ENCODE assay signal across 15 cellular contexts in the genomic region with DNA sequence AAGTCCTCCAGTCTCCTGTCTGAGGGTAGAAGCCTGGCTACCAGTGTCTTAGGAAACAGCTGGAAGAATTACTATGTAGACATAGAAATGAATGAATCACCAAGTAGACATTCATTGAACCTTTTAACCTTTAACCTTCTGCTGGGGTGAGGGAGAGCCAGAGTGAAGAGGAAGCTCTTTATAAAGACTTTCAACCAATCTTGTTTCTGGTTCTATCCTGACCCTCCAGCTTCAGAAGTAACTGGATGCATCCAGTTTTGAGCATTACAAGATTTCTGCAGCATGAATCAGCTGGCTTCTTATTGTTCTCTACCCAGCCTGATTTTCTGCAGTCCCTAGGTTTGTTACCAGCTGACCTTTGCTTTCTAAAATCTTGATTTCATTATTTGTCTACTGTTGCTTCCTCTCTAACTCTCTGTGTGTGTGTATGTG. TPM values are rescaled to one million over a fixed set of nuclear protein-coding genes. Genes with fewer than 3 reads are reported as not detected.
DNase-seq lines count a peak whose midpoint lies in the region; ATAC-seq and TF ChIP-seq lines count a peak whose summit lies in the region.
"Had no signal": no experiment of that assay in that cellular context is flagged by ENCODE, and none has a peak within 500 bp of the region (broad histone marks: within the 10 kb centered on the region; RNA-seq: fewer than 3 reads in every experiment).

No MANE protein-coding gene starts in this region.

- H3K4me3 ChIP-seq in adipocyte (ENCODE audit: low read length) (no peak overlapping the region), fibroblast of villous mesenchyme (ENCODE audit: low read depth, low read length) (no peak overlapping the region), skeletal muscle satellite cell (ENCODE audit: low read length) (no peak overlapping the region), colonic mucosa (no peak overlapping the region)
- H3K4me3 ChIP-seq: stomach had no signal

- peaks cover 6% of the 10 kb centered on the region for H3K9me3 ChIP-seq in adipocyte (ENCODE audit: control insufficient read depth, low read length)
- H3K9me3 ChIP-seq in skeletal muscle satellite cell (replicated peaks; ENCODE audit: low read length), result no peaks in the 10 kb centered on the region
- H3K9me3 ChIP-seq in colonic mucosa, result no peaks in the 10 kb centered on the region

- no peak overlapping the region for H3K27ac ChIP-seq in colonic mucosa
- H3K27ac ChIP-seq: stomach had no signal

- no peak overlapping the region for H3K9ac ChIP-seq in adipocyte (ENCODE audit: low read length)
- no peak overlapping the region for H3K9ac ChIP-seq in skeletal muscle satellite cell (ENCODE audit: low read depth, low read length)
- no peak overlapping the region for H3K9ac ChIP-seq in colonic mucosa (ENCODE audit: low read depth in 2 of 2, low read length in 2 of 2)

- peaks cover 12% of the 10 kb centered on the region for H3K27me3 ChIP-seq in adipocyte (replicated peaks; ENCODE audit: control insufficient read depth, insufficient read depth, low read length)
- H3K27me3 ChIP-seq in skeletal muscle satellite cell (ENCODE audit: control insufficient read depth, insufficient read depth, low read length), result peaks cover 22% of the 10 kb centered on the region
- no peaks in the 10 kb centered on the region for H3K27me3 ChIP-seq in colonic mucosa
- H3K27me3 ChIP-seq: stomach had no signal

- peak; percentile 88 for DNase-seq in HCEC 1CT
- peak; percentile 4 for DNase-seq in adipocyte (ENCODE audit: low read depth)
- DNase-seq in fibroblast of villous mesenchyme (ENCODE audit: low read depth), result peak; percentile 71
- DNase-seq in inferior parietal cortex (ENCODE audit: extremely low spot score), result no peak
- no peak for DNase-seq in colonic mucosa
- DNase-seq: COR-L47, GOT3, NCI-H1436, NCI-H748 treated with DMSO at 0.1 percent for 48 hours, SIG-M5, stomach had no signal

- intact Hi-C loops in colonic mucosa (cut with DNase I), result no loop called here

- H3K4me1 ChIP-seq in adipocyte (ENCODE audit: control insufficient read depth, insufficient read depth, low read length) (peaks cover 11% of the 10 kb centered on the region), skeletal muscle satellite cell (ENCODE audit: control insufficient read depth, insufficient read depth, low read length) (peaks cover 9% of the 10 kb centered on the region), colonic mucosa (no peaks in the 10 kb centered on the region)
- H3K4me1 ChIP-seq: stomach had no signal

- no peak for ATAC-seq in activated CD4-positive, CD25-positive, alpha-beta regulatory T cell treated with anti-CD3 and anti-CD28 coated beads, Interleukin-2, amount 50 U/mL, for 24 hours

- peak overlapping the region; percentile 22 for H3K4me2 ChIP-seq in skeletal muscle satellite cell (ENCODE audit: low read length)

- no peaks in the 10 kb centered on the region for H3K36me3 ChIP-seq in adipocyte (ENCODE audit: control insufficient read depth, insufficient read depth, low read length, severe bottlenecking)
- no peaks in the 10 kb centered on the region for H3K36me3 ChIP-seq in skeletal muscle satellite cell (ENCODE audit: insufficient read depth, low read length)
- no peaks in the 10 kb centered on the region for H3K36me3 ChIP-seq in colonic mucosa
- H3K36me3 ChIP-seq: stomach had no signal

- TF ChIP-seq CTCF in fibroblast of villous mesenchyme (IDR thresholded peaks at IDR 0.05; ENCODE audit: insufficient read depth, low read depth, low read length) (no peak), colonic mucosa (IDR thresholded peaks at IDR 0.05) (no peak)

RNA-seq across cellular contexts. Expression of a gene that starts 8.5 kb away (rescaled TPM):
- total RNA-seq in fibroblast of villous mesenchyme (not detected in 2 replicates), colonic mucosa (not detected)
- not detected in 2 replicates for total RNA-seq in skeletal muscle satellite cell (2012; rRNA removed)
- total RNA-seq: HT-29, mucosa of gallbladder had no signal

RNA-seq across cellular contexts. Expression of a gene that starts 47.0 kb away (rescaled TPM):
- total RNA-seq in fibroblast of villous mesenchyme (under 0.01 and 0.32 TPM in 2 replicates), colonic mucosa (not detected)
- total RNA-seq in skeletal muscle satellite cell (2012; rRNA removed), result 0.22 and 0.25 TPM in 2 replicates
- total RNA-seq: HT-29 had no signal

Comparison
In these comparisons a context has a peak if more than half of its experiments do, and no peak if none do; other contexts are left out.
1. DNase-seq: peak in HCEC 1CT (single experiment), adipocyte (single experiment) and fibroblast of villous mesenchyme (single experiment); none in inferior parietal cortex (single experiment) and colonic mucosa (single experiment).